In genomic region chr2:238777369-238778067, GRCh38 we compare ENCODE assay signal across 17 cellular contexts.
"Had no signal": no experiment of that assay in that cellular context is flagged by ENCODE, and none has a peak within 500 bp of the region (broad histone marks: within the 10 kb centered on the region; RNA-seq: fewer than 3 reads in every experiment).

No MANE protein-coding gene starts in this region.

- DNase-seq: activated B cell treated with CpG ODN at 0.5 μM for 24 hours; activated CD4-positive, alpha-beta T cell treated with anti-CD3 and anti-CD28 coated beads for 48 hours; activated CD8-positive, alpha-beta T cell treated with anti-CD3 and anti-CD28 coated beads for 36 hours; activated effector memory CD4-positive, alpha-beta T cell treated with anti-CD3 and anti-CD28 coated beads, Interleukin-2, amount 50 U/mL, for 16 hours; activated T-cell treated with anti-CD3 and anti-CD28 coated beads, Interleukin-2, amount 50 U/mL, for 4 hours; dorsolateral prefrontal cortex; endodermal cell; gastrocnemius medialis; heart right ventricle; lower lobe of right lung; stimulated activated CD4-positive, alpha-beta T cell treated with anti-CD3 and anti-CD28 coated beads, Interleukin-1b, Interleukin-23, amount 100 ng/mL, for 48 hours; stomach had no signal

- H3K27ac ChIP-seq: cardiac muscle cell, dorsolateral prefrontal cortex, gastrocnemius medialis, heart right ventricle, lower lobe of right lung, stomach, thoracic aorta had no signal

- H3K4me3 ChIP-seq: cardiac muscle cell, dorsolateral prefrontal cortex, gastrocnemius medialis, heart right ventricle, lower lobe of right lung, stomach, thoracic aorta had no signal

- H3K4me1 Mint-ChIP-seq: endodermal cell had no signal

- H3K36me3 Mint-ChIP-seq: activated naive CD4-positive, alpha-beta T cell treated with anti-CD3 and anti-CD28 coated beads, Interleukin-2, amount 50 U/mL, for 72 hours; mesothelial cell of epicardium had no signal

- H3K4me1 ChIP-seq: gastrocnemius medialis, heart right ventricle, lower lobe of right lung, stomach had no signal

- H3K27me3 Mint-ChIP-seq: activated B cell treated with CpG ODN at 0.5 μM for 24 hours had no signal

- H3K36me3 ChIP-seq: cardiac muscle cell, gastrocnemius medialis, heart right ventricle, lower lobe of right lung, stomach, thoracic aorta had no signal

- H3K27ac Mint-ChIP-seq: activated CD8-positive, alpha-beta T cell treated with anti-CD3 and anti-CD28 coated beads for 36 hours; activated naive CD4-positive, alpha-beta T cell treated with anti-CD3 and anti-CD28 coated beads, Interleukin-2, amount 50 U/mL, for 72 hours; endodermal cell; mesothelial cell of epicardium had no signal

- H3K9me3 Mint-ChIP-seq: activated CD8-positive, alpha-beta T cell treated with anti-CD3 and anti-CD28 coated beads for 36 hours; activated naive CD4-positive, alpha-beta T cell treated with anti-CD3 and anti-CD28 coated beads, Interleukin-2, amount 50 U/mL, for 72 hours had no signal

- H3K9me3 ChIP-seq: gastrocnemius medialis, lower lobe of right lung, thoracic aorta had no signal

- H3K4me3 Mint-ChIP-seq: activated B cell treated with CpG ODN at 0.5 μM for 24 hours; activated CD8-positive, alpha-beta T cell treated with anti-CD3 and anti-CD28 coated beads for 36 hours; activated T-cell treated with anti-CD3 and anti-CD28 coated beads, Interleukin-2, amount 50 U/mL, for 4 hours; endodermal cell; mesothelial cell of epicardium; neural crest cell had no signal

- ATAC-seq: activated CD8-positive, alpha-beta T cell treated with anti-CD3 and anti-CD28 coated beads for 36 hours; activated naive CD4-positive, alpha-beta T cell treated with anti-CD3 and anti-CD28 coated beads, Interleukin-2, amount 50 U/mL, for 72 hours; activated T-cell treated with anti-CD3 and anti-CD28 coated beads, Interleukin-2, amount 50 U/mL, for 4 hours; gastrocnemius medialis; heart right ventricle; lower lobe of right lung had no signal

- H3K27me3 ChIP-seq: cardiac muscle cell had no signal
